8 cellular contexts compared by ENCODE assay signal in the genomic region with DNA sequence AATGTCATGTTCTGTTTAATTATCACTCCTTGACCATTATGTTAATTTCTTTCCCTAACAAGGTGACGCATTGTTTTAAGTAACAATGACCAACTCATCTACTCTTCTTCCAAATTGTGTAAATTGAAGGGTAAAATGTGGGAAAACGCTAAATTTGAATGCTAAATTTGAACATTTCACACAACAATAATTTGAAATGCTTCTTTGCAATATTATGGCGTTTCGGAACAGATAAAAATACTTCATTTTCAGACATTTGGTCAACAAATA. TPM values are rescaled to one million over a fixed set of nuclear protein-coding genes. Genes with fewer than 3 reads are reported as not detected.
A peak's percentile ranks its signal among the peaks of the same experiment; 100 is the strongest.
DNase-seq lines count a peak whose midpoint lies in the region; ATAC-seq and TF ChIP-seq lines count a peak whose summit lies in the region.

No MANE protein-coding gene starts in this region.

- DNase-seq in HAP-1 (ENCODE audit: low spot score in 2 of 2) (no peak), activated B cell treated with CpG ODN at 0.5 μM for 24 hours (no peak), right cardiac atrium (no peak), spleen (no peak), GM10266 (ENCODE audit: extremely low spot score) (no peak), dedifferentiated amniotic fluid mesenchymal stem cell (ENCODE audit: extremely low spot score) (no peak), HT-29 (ENCODE audit: low spot score) (no peak), NCI-H146 (lab: John Stamatoyannopoulos, UW) (no peak)

- CTCF ChIA-PET in activated B cell treated with CpG ODN at 0.5 μM for 24 hours (lab: Charles Lee): no interaction called here

- H3K4me3 ChIP-seq in HAP-1 (peak overlapping the region; percentile 85), right cardiac atrium (ENCODE audit: low read length) (peak overlapping the region; percentile 71), spleen (peak overlapping the region; percentile 60 to 87 (median 74))

- no peaks in the 10 kb centered on the region for H3K27me3 Mint-ChIP-seq in activated B cell treated with CpG ODN at 0.5 μM for 24 hours

- 22% methylated on average over 4 of the region's 4 CpGs for WGBS in right cardiac atrium
- WGBS in spleen, 5 donors: 30 to 38% (median 36%) methylated on average over 4 of the region's 4 CpGs

- peak overlapping the region; percentile 87 for H3K27ac Mint-ChIP-seq in activated B cell treated with CpG ODN at 0.5 μM for 24 hours

- no peak for TF ChIP-seq POLR2A in spleen (IDR thresholded peaks at IDR 0.05)

- H3K27me3 ChIP-seq in HAP-1 (ENCODE audit: low read depth): no peaks in the 10 kb centered on the region
- no peaks in the 10 kb centered on the region for H3K27me3 ChIP-seq in right cardiac atrium (ENCODE audit: control insufficient read depth, insufficient read depth)
- no peaks in the 10 kb centered on the region for H3K27me3 ChIP-seq in spleen (replicated peaks in 1 of 7)

- TF ChIP-seq CTCF in activated B cell treated with CpG ODN at 0.5 μM for 24 hours (IDR thresholded peaks at IDR 0.05) (no peak), spleen (IDR thresholded peaks at IDR 0.05 in 8 of 11, conservative IDR thresholded peaks at IDR 0.05 in 3 of 11) (no peak), GM10266 (IDR thresholded peaks at IDR 0.05; ENCODE audit: control insufficient read depth, insufficient read depth, low read depth, missing control alignments) (no peak)

- no peaks in the 10 kb centered on the region for H3K9me3 Mint-ChIP-seq in activated B cell treated with CpG ODN at 0.5 μM for 24 hours

- ATAC-seq in activated B cell treated with CpG ODN at 0.5 μM for 24 hours (ENCODE audit: low read depth) (no peak), right cardiac atrium (no peak)

- H3K4me1 ChIP-seq in HAP-1 (peaks cover 11% of the 10 kb centered on the region), right cardiac atrium (ENCODE audit: control insufficient read depth, insufficient read depth, low read length) (no peaks in the 10 kb centered on the region), spleen (peaks cover 4 to 34% (median 23%) of the 10 kb centered on the region in 6 donors)

- peaks cover 5% of the 10 kb centered on the region for H3K36me3 Mint-ChIP-seq in activated B cell treated with CpG ODN at 0.5 μM for 24 hours (ENCODE audit: low read depth)

- H3K4me1 Mint-ChIP-seq in activated B cell treated with CpG ODN at 0.5 μM for 24 hours: peaks cover 17% of the 10 kb centered on the region

- POLR2A ChIA-PET in activated B cell treated with CpG ODN at 0.5 μM for 24 hours (lab: Charles Lee): interaction anchor here (0.9 to 2.6 kb wide), 3 partner anchors 48 to 306 kb away, joined by 4 to 15 read pairs (median 5); no protein-coding TSS in a partner anchor

- peak overlapping the region; percentile 88 for H3K4me3 Mint-ChIP-seq in activated B cell treated with CpG ODN at 0.5 μM for 24 hours

- peaks cover 7% of the 10 kb centered on the region; the same call in 1 of the 2 replicates for H3K36me3 ChIP-seq in HAP-1 (replicated peaks)
- H3K36me3 ChIP-seq in spleen: no peaks in the 10 kb centered on the region

- intact Hi-C loops in activated B cell treated with CpG ODN at 0.5 μM for 24 hours (cut with micrococcal nuclease): loop anchor here (2.0 to 10.0 kb wide), 2 partner anchors 128 to 440 kb away; partner anchors contain the start of gene GALNT11
- intact Hi-C loops in right cardiac atrium (cut with DNase I): no loop called here
- intact Hi-C loops in spleen (cut with DNase I; ENCODE audit: low total_unique reads): loop anchor here (10.0 kb wide), 1 partner anchor 210 kb away; the partner anchor contains the start of gene XRCC2

- H3K9me3 ChIP-seq in HAP-1 (peaks cover under 1% of the 10 kb centered on the region; the same call in 1 of the 2 replicates), right cardiac atrium (ENCODE audit: control insufficient read depth, low read length) (no peaks in the 10 kb centered on the region), spleen (no peaks in the 10 kb centered on the region)

- H3K27ac ChIP-seq in right cardiac atrium (ENCODE audit: low read length) (no peak overlapping the region), spleen (peak overlapping the region; percentile 99 to 100 (median 100))

- in situ Hi-C loops in HAP-1 (cut with MboI; ENCODE audit: low sequenced_read_pairs): no loop called here

RNA-seq across cellular contexts. Expression of gene KMT2C, which starts 29.2 kb away (rescaled TPM):
- 98.7 and 112 TPM in 2 replicates for total RNA-seq in activated B cell treated with CpG ODN at 0.5 μM for 24 hours
- 10 to 100 TPM; 43.6 to 52.6 (median 50.3) TPM for total RNA-seq in right cardiac atrium
- 10.9 TPM for polyA plus RNA-seq in right cardiac atrium
- total RNA-seq in spleen: 100 to 1,000 TPM in 6 of 7 donors, 10 to 100 TPM in 1; 95.3 to 147 (median 108) TPM
- polyA plus RNA-seq in spleen: 10 to 100 TPM in 1 of 3 donors, 1 to 10 TPM in 2; 5.3 to 10.4 (median 7.0) TPM
- total RNA-seq in HT-29 (2014; rRNA removed; shearing (Covaris generic)): 25.4 and 35.0 TPM in 2 replicates

Comparison
In these comparisons a context has a peak if more than half of its experiments do, and no peak if none do; other contexts are left out.
1. intact Hi-C loops: an anchor here in activated B cell treated with CpG ODN at 0.5 μM for 24 hours (2.0 to 10.0 kb wide) and spleen (10.0 kb wide); none called in right cardiac atrium.